8 cellular contexts compared by ENCODE assay signal in the genomic region with DNA sequence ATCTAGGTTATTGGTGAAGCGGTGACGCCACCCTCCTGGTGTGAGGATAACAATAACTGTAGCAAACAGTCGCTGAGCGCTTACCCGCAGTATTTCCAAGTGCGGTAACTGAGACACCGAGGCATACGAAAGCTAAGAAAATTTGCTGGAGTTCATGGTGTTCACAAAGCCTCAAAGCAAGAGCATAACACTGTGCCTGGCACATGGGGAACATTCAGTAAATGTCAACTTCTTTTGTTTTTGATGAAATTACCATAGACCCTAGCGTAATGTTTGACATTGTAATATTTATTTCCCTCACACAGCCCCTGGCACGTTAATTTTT. TPM values are rescaled to one million over a fixed set of nuclear protein-coding genes. Genes with fewer than 3 reads are reported as not detected.
A peak's percentile ranks its signal among the peaks of the same experiment; 100 is the strongest.
DNase-seq lines count a peak whose midpoint lies in the region; ATAC-seq and TF ChIP-seq lines count a peak whose summit lies in the region.

No MANE protein-coding gene starts in this region.

- H3K27ac ChIP-seq in RWPE1 (peak overlapping the region; percentile 97), ovary (peak overlapping the region in 1 of 2 donors; percentile 98)

- TSS peak; percentile 77 for BruUV-seq in Calu3 (replicated peaks; lab: Mats Ljungman, UMichigan)

- intact Hi-C loops in Calu3 (cut with micrococcal nuclease; ENCODE audit: unreplicated experiment) = loop anchor here (2.0 kb wide), 1 partner anchor 70 kb away; no protein-coding TSS in a partner anchor
- intact Hi-C loops in ovary (cut with DNase I) = no loop called here

- peaks cover 27% of the 10 kb centered on the region for H3K4me1 Mint-ChIP-seq in Calu3 (ENCODE audit: low read depth, unreplicated experiment)

- WGBS in ovary, 3 donors = 5 to 7% (median 7%) methylated on average over 10 of the region's 10 CpGs

- peak; percentile 36 for TF ChIP-seq POLR2A in erythroblast (IDR thresholded peaks at IDR 0.05; ENCODE audit: low read length)
- TF ChIP-seq POLR2A in ovary (IDR thresholded peaks at IDR 0.05) = no peak

- H3K36me3 Mint-ChIP-seq in Calu3 (ENCODE audit: insufficient read depth, unreplicated experiment) = peaks cover 58% of the 10 kb centered on the region

- peak overlapping the region; percentile 78 for H3K4me3 ChIP-seq in ovary

- peaks cover 3% of the 10 kb centered on the region for H3K4me1 ChIP-seq in ovary (ENCODE audit: insufficient read depth)

- ATAC-seq in GM18517 (IDR thresholded peaks at IDR 0.05; ENCODE audit: unreplicated experiment) = no peak

- CTCF ChIA-PET in Calu3 (lab: Charles Lee) = no interaction called here
- CTCF ChIA-PET in RWPE1 (lab: Yijun Ruan, JAX) = no interaction called here

- H3K27me3 ChIP-seq in ovary = no peaks in the 10 kb centered on the region

- no peak for TF ChIP-seq EP300 in ovary (IDR thresholded peaks at IDR 0.05)

- H3K4me3 Mint-ChIP-seq in Calu3 (ENCODE audit: low read depth, unreplicated experiment) = peak overlapping the region; percentile 79

- no peaks in the 10 kb centered on the region for H3K9me3 ChIP-seq in ovary

- DNase-seq in Calu3 = no peak
- no peak for DNase-seq in RWPE1 (ENCODE audit: low spot score)
- no peak for DNase-seq in erythroblast (lab: John Stamatoyannopoulos, UW)
- no peak for DNase-seq in ovary
- no peak for DNase-seq in retina
- DNase-seq in NCI-H146 treated with DMSO at 0.1 percent for 48 hours (lab: John Stamatoyannopoulos, UW; ENCODE audit: unreplicated experiment) = no peak
- no peak for DNase-seq in NCI-H345 treated with DMSO at 0.1 percent for 48 hours (lab: John Stamatoyannopoulos, UW; ENCODE audit: unreplicated experiment)

- no peaks in the 10 kb centered on the region for H3K36me3 ChIP-seq in ovary

- POLR2A ChIA-PET in RWPE1 (lab: Yijun Ruan, JAX; ENCODE audit: low non-redundant PET) = no interaction called here

- H3K9me3 Mint-ChIP-seq in Calu3 (ENCODE audit: low read depth, unreplicated experiment) = no peaks in the 10 kb centered on the region

- TF ChIP-seq CTCF in Calu3 (IDR thresholded peaks at IDR 0.05; ENCODE audit: unreplicated experiment) = no peak
- TF ChIP-seq CTCF in RWPE1 (conservative IDR thresholded peaks at IDR 0.05; ENCODE audit: low read depth) = no peak
- no peak for TF ChIP-seq CTCF in ovary (IDR thresholded peaks at IDR 0.05)

- H3K27me3 Mint-ChIP-seq in Calu3 (ENCODE audit: unreplicated experiment) = no peaks in the 10 kb centered on the region

- H3K27ac Mint-ChIP-seq in Calu3 (ENCODE audit: unreplicated experiment) = peak overlapping the region; percentile 83

RNA-seq across cellular contexts. Expression of gene YEATS4, which starts 0.8 kb away (rescaled TPM):
- total RNA-seq in Calu3 (2022) = 34.9 and 38.9 TPM in 2 replicates
- total RNA-seq in ovary = 10 to 100 TPM in 5 of 7 donors, 1 to 10 TPM in 2; 5.7 to 26.0 (median 12.5) TPM
- 10 to 100 TPM; 11.8 to 23.6 TPM for polyA plus RNA-seq in ovary

RNA-seq across cellular contexts. Expression of gene LYZ, which starts 12.1 kb away (rescaled TPM):
- 353 and 392 TPM in 2 replicates for total RNA-seq in Calu3 (2022)
- 10 to 100 TPM in 5 of 7 donors, 1 to 10 TPM in 2; 6.5 to 84.1 (median 11.6) TPM for total RNA-seq in ovary
- polyA plus RNA-seq in ovary = 100 to 1,000 TPM in 1 of 2 donors, 10 to 100 TPM in 1; 24.6 to 233 TPM
